19 cellular contexts compared by ENCODE assay signal in genomic region chr13:78319101-78319627, GRCh38.
"Had no signal": no experiment of that assay in that cellular context is flagged by ENCODE, and none has a peak within 500 bp of the region (broad histone marks: within the 10 kb centered on the region; RNA-seq: fewer than 3 reads in every experiment).

No MANE protein-coding gene starts in this region.

- H3K4me1 ChIP-seq: esophagus squamous epithelium, gastroesophageal sphincter, left ventricle myocardium inferior, lower lobe of right lung, neural progenitor cell, right atrium auricular region had no signal

- H2AFZ ChIP-seq: neural progenitor cell had no signal

- H3K36me3 ChIP-seq: esophagus squamous epithelium, gastroesophageal sphincter, left ventricle myocardium inferior, lower lobe of right lung, neural progenitor cell, ovary, right atrium auricular region had no signal

- H3K9me3 ChIP-seq: esophagus squamous epithelium, gastroesophageal sphincter, left ventricle myocardium inferior, lower lobe of right lung, ovary, right atrium auricular region had no signal

- H3K4me2 ChIP-seq: neural progenitor cell, smooth muscle cell had no signal

- H3K4me3 ChIP-seq: coronary artery, esophagus squamous epithelium, gastroesophageal sphincter, left ventricle myocardium inferior, lower lobe of right lung, neural progenitor cell, ovary, right atrium auricular region, smooth muscle cell had no signal

- H3K27ac ChIP-seq: coronary artery, esophagus squamous epithelium, gastroesophageal sphincter, left ventricle myocardium inferior, lower lobe of right lung, neural progenitor cell, ovary, right atrium auricular region had no signal

- H3K27me3 ChIP-seq: esophagus squamous epithelium, gastroesophageal sphincter, neural progenitor cell, ovary, right atrium auricular region had no signal

- H3K9ac ChIP-seq: neural progenitor cell had no signal

- DNase-seq: effector memory CD4-positive, alpha-beta T cell; esophagus squamous epithelium; foreskin fibroblast; glutamatergic neuron; left cardiac atrium; left ventricle myocardium inferior; lower lobe of right lung; mesenchymal stem cell; midbrain; nucleus accumbens; ovary; stimulated activated CD4-positive, alpha-beta T cell treated with anti-CD3 and anti-CD28 coated beads, Interleukin-2, amount 100 ng/mL, for 48 hours; stimulated activated naive CD4-positive, alpha-beta T cell treated with Interleukin-2 at 50 U/mL for 16 hours; trophoblast cell had no signal
